Comparison of ENCODE assay signal across 8 cellular contexts in genomic region chr10:43606323-43607198, GRCh38. TPM values are rescaled to one million over a fixed set of nuclear protein-coding genes. Genes with fewer than 3 reads are reported as not detected.
DNase-seq lines count a peak whose midpoint lies in the region; ATAC-seq, FAIRE-seq and TF ChIP-seq lines count a peak whose summit lies in the region.

Gene ZNF485, plus strand, starts transcription at chr10:43606438. Its CDS starts 613 bp downstream, at chr10:43607051.

- H3K27me3 ChIP-seq in keratinocyte (ENCODE audit: control insufficient read depth, extremely low read depth, insufficient read depth, low read length) = no peaks in the 10 kb centered on the region

- H3K36me3 ChIP-seq in keratinocyte (ENCODE audit: control insufficient read depth in 2 of 2, extremely low read depth in 1 of 2, insufficient read depth in 2 of 2, low read length in 2 of 2) = peaks cover 2 to 3% of the 10 kb centered on the region in 2 experiments

- no peaks in the 10 kb centered on the region for H3K9me1 ChIP-seq in keratinocyte (ENCODE audit: control insufficient read depth, extremely low read depth, insufficient read depth, low read length)

- peak within 1 kb of the TSS; percentile 66 to 72 (median 71) for H3K4me3 ChIP-seq in keratinocyte (ENCODE audit: control insufficient read depth in 2 of 3, extremely low read depth in 1 of 3, insufficient read depth in 2 of 3, low read depth in 1 of 3, low read length in 3 of 3)

- H2AFZ ChIP-seq in keratinocyte (ENCODE audit: control insufficient read depth, low read length) = peak within 1 kb of the TSS; percentile 86

- DNase-seq in NCI-H2029 (lab: John Stamatoyannopoulos, UW) (peak; percentile 3), NCI-H2029 treated with DMSO at 0.1 percent for 48 hours (lab: John Stamatoyannopoulos, UW) (no peak), NCI-H2171 (lab: John Stamatoyannopoulos, UW) (peak; percentile 45), cerebellar cortex (ENCODE audit: low spot score) (peak; percentile 81), keratinocyte (ENCODE audit: low read depth, low spot score) (no peak)
- DNase-seq in stimulated activated CD4-positive, alpha-beta T cell treated with anti-CD3 and anti-CD28 coated beads, Interleukin-12 subunit alpha, Interleukin-12 subunit beta, amount 100 ng/mL, for 48 hours (ENCODE audit: low read depth in 2 of 3, low spot score in 1 of 3) = peak; percentile 34 to 64 (median 47)

- TF ChIP-seq CTCF in keratinocyte (optimal IDR thresholded peaks at IDR 0.05 in 1 of 3, IDR thresholded peaks at IDR 0.05 in 1 of 3, conservative IDR thresholded peaks at IDR 0.05 in 1 of 3; ENCODE audit: extremely low read depth in 1 of 3, insufficient read depth in 2 of 3, low read length in 3 of 3) = no peak

- H3K4me2 ChIP-seq in keratinocyte (ENCODE audit: control insufficient read depth, extremely low read depth, insufficient read depth, low read depth, low read length) = peak within 1 kb of the TSS; percentile 86

- H3K79me2 ChIP-seq in keratinocyte (ENCODE audit: control insufficient read depth, insufficient read depth, low read length) = no peaks in the 10 kb centered on the region

- H4K20me1 ChIP-seq in keratinocyte (ENCODE audit: control insufficient read depth, extremely low read depth, insufficient read depth, low read length) = no peaks in the 10 kb centered on the region

- peaks cover 3% of the 10 kb centered on the region for H3K4me1 ChIP-seq in keratinocyte (ENCODE audit: control insufficient read depth, extremely low read depth, insufficient read depth, low read length)

- dilution Hi-C loops in keratinocyte (cut with MboI; ENCODE audit: extremely low pct_ligation_motif_present, low sequenced_read_pairs) = no loop called here

- no peak for FAIRE-seq in keratinocyte (lab: Jason Lieb, UNC)

- H3K9ac ChIP-seq in keratinocyte (ENCODE audit: control insufficient read depth, extremely low read depth, insufficient read depth, low read length) = peak within 1 kb of the TSS; percentile 66

- peak; percentile 99 for ATAC-seq in HG02885 (IDR thresholded peaks at IDR 0.05; ENCODE audit: poor library complexity, unreplicated experiment)
- ATAC-seq in activated CD4-positive, CD25-positive, alpha-beta regulatory T cell treated with anti-CD3 and anti-CD28 coated beads, Interleukin-2, amount 50 U/mL, for 24 hours = peak; percentile 92 to 93

- no peak within 1 kb of the TSS for H3K27ac ChIP-seq in keratinocyte (ENCODE audit: control insufficient read depth, insufficient read depth, low read length)

- no peaks in the 10 kb centered on the region for H3K9me3 ChIP-seq in keratinocyte (ENCODE audit: control insufficient read depth, low read depth, low read length)

RNA-seq across cellular contexts. Expression of gene ZNF485, which starts in this region (rescaled TPM):
- 3.9 to 4.3 TPM (median 4.0 TPM) in 3 replicates for polyA plus RNA-seq in keratinocyte
- 2.9 TPM for polyA plus RNA-seq in keratinocyte (2011; ENCODE audit: low read depth)
- 2.9 and 4.3 TPM in 2 replicates for polyA plus RNA-seq in keratinocyte (2011; cell fraction: cytosol; rRNA removed)
- polyA plus RNA-seq in keratinocyte (2011; cell fraction: nucleus; rRNA removed) = 9.0 and 9.4 TPM in 2 replicates
- 1.8 and 4.0 TPM in 2 replicates for polyA plus RNA-seq in keratinocyte (2012; ENCODE audit: low replicate concordance)
- polyA minus RNA-seq in keratinocyte = 3.4 to 6.9 TPM (median 5.1 TPM) in 3 replicates
- polyA minus RNA-seq in keratinocyte (2011; cell fraction: cytosol; rRNA and poly(A)+ RNA removed) = 4.6 TPM
- 4.2 and 4.3 TPM in 2 replicates for polyA minus RNA-seq in keratinocyte (2011; cell fraction: nucleus; rRNA and poly(A)+ RNA removed)

Comparison
In these comparisons a context has a peak if more than half of its experiments do, and no peak if none do; other contexts are left out.
1. DNase-seq: peak in NCI-H2029 (single experiment), NCI-H2171 (single experiment), cerebellar cortex (single experiment) and stimulated activated CD4-positive, alpha-beta T cell treated with anti-CD3 and anti-CD28 coated beads, Interleukin-12 subunit alpha, Interleukin-12 subunit beta, amount 100 ng/mL, for 48 hours (3 of 3); none in NCI-H2029 treated with DMSO at 0.1 percent for 48 hours (single experiment) and keratinocyte (single experiment).